ENCODE assay signal across 12 cellular contexts in the genomic region with DNA sequence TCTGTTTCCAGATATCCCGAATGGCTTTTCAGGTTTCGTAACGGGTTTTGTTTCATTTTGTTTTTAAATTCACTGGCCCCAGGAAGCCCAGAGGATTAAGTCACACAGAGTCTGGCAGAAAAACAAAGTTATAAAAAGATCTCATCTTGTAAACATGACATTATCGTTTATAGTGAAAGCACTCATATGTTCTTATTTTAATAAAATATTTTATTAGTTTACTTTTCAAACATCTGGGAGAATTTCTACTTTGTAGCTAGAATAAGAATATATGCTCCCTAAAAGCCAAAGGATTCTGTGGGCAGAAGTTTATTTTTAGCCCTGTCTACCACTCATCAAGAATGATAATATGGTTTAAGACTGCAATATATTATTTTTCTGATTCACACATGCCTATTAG.
DNase-seq lines count a peak whose midpoint lies in the region; ATAC-seq and TF ChIP-seq lines count a peak whose summit lies in the region.
"Had no signal": no experiment of that assay in that cellular context is flagged by ENCODE, and none has a peak within 500 bp of the region (broad histone marks: within the 10 kb centered on the region; RNA-seq: fewer than 3 reads in every experiment).

No MANE protein-coding gene starts in this region.

- H3K9me3 ChIP-seq in adipocyte (ENCODE audit: control insufficient read depth, low read length) (no peaks in the 10 kb centered on the region), ovary (no peaks in the 10 kb centered on the region)

- H3K27me3 ChIP-seq in adipocyte (replicated peaks; ENCODE audit: control insufficient read depth, insufficient read depth, low read length) = no peaks in the 10 kb centered on the region
- no peaks in the 10 kb centered on the region for H3K27me3 ChIP-seq in ovary

- no peaks in the 10 kb centered on the region for H3K36me3 ChIP-seq in adipocyte (ENCODE audit: control insufficient read depth, insufficient read depth, low read length, severe bottlenecking)
- H3K36me3 ChIP-seq in ovary = no peaks in the 10 kb centered on the region

- TF ChIP-seq CTCF in fibroblast of the aortic adventitia (IDR thresholded peaks at IDR 0.05; ENCODE audit: insufficient read depth, low read length) (no peak), ovary (IDR thresholded peaks at IDR 0.05) (no peak)

- DNase-seq in AG08396 (ENCODE audit: low spot score) (peak; percentile 24), adipocyte (ENCODE audit: low read depth) (peak; percentile 86), fibroblast of the aortic adventitia (ENCODE audit: low read depth) (peak; percentile 44), ovary (no peak), NCI-H187 treated with DMSO at 0.1 percent for 48 hours (lab: John Stamatoyannopoulos, UW) (no peak), SKM-1 (lab: John Stamatoyannopoulos, UW; ENCODE audit: unreplicated experiment) (no peak)
- no peak for DNase-seq in stimulated activated CD4-positive, alpha-beta T cell treated with anti-CD3 and anti-CD28 coated beads, Interleukin-4, amount 100 ng/mL, for 1 hour
- DNase-seq: activated naive CD4-positive, alpha-beta T cell treated with anti-CD3 and anti-CD28 coated beads, Interleukin-2, amount 50 U/mL, for 16 hours; AML-193; DMS53; NCI-H69 had no signal

- 4 to 24% (median 5%) methylated on average over 4 of the region's 4 CpGs for WGBS in ovary, 3 donors

- TF ChIP-seq EP300 in ovary (IDR thresholded peaks at IDR 0.05) = no peak

- no peak for ATAC-seq in GM19328 (IDR thresholded peaks at IDR 0.05; ENCODE audit: unreplicated experiment)

- no peak for TF ChIP-seq POLR2A in ovary (IDR thresholded peaks at IDR 0.05)

- intact Hi-C loops in ovary (cut with DNase I) = no loop called here

- H3K4me1 ChIP-seq in adipocyte (ENCODE audit: control insufficient read depth, insufficient read depth, low read length) (peaks cover 21% of the 10 kb centered on the region), ovary (ENCODE audit: insufficient read depth) (peaks cover 7% of the 10 kb centered on the region)

- H3K4me3 ChIP-seq in adipocyte (ENCODE audit: low read length) (peak overlapping the region; percentile 74), fibroblast of the aortic adventitia (ENCODE audit: low read depth, low read length) (no peak overlapping the region), ovary (peak overlapping the region; percentile 12)

- peak overlapping the region; percentile 66 for H3K9ac ChIP-seq in adipocyte (ENCODE audit: low read length)

- peak overlapping the region in 1 of 2 donors; percentile 31 for H3K27ac ChIP-seq in ovary

Comparison
In these comparisons a context has a peak if more than half of its experiments do, and no peak if none do; other contexts are left out.
1. DNase-seq: peak in AG08396 (single experiment), adipocyte (single experiment) and fibroblast of the aortic adventitia (single experiment); none in ovary (0 of 5), NCI-H187 treated with DMSO at 0.1 percent for 48 hours (single experiment), SKM-1 (single experiment) and stimulated activated CD4-positive, alpha-beta T cell treated with anti-CD3 and anti-CD28 coated beads, Interleukin-4, amount 100 ng/mL, for 1 hour (single experiment).